1 cellular context compared by ENCODE assay signal in the genomic region with DNA sequence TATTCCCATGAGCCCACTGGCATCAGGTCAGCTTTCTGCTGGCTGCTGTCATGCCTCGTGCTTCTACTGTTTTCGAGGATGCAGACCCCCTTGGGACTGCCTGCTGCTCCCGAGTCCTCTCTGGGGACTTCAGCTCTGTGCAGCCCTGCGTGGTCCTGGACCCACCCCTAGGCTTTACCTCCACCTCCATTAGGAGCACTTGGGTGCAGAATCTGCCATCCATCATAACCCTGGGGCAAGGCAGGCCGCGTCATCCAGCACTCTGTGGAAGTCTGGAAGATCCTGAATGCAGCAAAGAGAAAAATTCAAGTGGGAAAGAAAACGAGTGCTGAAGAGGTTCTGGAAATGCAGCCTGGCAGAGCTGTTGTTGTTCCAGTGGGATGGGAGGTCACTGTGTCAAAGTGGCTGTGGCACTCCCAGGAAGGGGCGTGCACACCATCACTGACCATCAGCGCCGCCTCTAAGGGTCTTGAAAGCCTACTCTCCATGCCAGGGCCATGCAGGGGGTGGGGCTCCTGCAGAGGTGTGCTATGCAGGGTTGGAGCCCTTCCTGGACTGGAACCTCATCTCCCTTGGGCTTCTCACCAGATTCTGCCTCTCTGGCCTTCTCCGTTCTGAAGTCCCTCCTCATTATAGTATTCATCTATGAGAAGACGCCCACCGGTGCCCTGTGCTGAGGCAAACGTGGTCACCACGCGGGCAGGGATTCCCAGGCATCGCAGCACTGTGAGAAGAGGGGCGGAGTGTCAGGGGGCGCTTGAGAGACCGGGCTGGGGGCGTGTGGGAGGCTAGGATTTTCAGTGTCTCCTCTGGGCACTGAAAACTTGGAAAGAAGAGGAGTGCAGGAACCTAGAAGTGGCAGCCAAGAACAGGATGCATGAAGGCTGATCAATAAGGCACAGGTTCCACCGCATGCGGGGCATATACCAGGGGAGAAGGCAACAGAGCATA.
TF ChIP-seq lines count a peak whose summit lies in the region.

No MANE protein-coding gene starts in this region.

TF ChIP-seq in H1, 55 proteins besides CTCF, POLR2A, EP300 and RAD21:
- TF ChIP-seq, protein P1, sequence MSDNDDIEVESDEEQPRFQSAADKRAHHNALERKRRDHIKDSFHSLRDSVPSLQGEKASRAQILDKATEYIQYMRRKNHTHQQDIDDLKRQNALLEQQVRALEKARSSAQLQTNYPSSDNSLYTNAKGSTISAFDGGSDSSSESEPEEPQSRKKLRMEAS (IDR thresholded peaks at IDR 0.05), result no peak
- TF ChIP-seq, protein P2, sequence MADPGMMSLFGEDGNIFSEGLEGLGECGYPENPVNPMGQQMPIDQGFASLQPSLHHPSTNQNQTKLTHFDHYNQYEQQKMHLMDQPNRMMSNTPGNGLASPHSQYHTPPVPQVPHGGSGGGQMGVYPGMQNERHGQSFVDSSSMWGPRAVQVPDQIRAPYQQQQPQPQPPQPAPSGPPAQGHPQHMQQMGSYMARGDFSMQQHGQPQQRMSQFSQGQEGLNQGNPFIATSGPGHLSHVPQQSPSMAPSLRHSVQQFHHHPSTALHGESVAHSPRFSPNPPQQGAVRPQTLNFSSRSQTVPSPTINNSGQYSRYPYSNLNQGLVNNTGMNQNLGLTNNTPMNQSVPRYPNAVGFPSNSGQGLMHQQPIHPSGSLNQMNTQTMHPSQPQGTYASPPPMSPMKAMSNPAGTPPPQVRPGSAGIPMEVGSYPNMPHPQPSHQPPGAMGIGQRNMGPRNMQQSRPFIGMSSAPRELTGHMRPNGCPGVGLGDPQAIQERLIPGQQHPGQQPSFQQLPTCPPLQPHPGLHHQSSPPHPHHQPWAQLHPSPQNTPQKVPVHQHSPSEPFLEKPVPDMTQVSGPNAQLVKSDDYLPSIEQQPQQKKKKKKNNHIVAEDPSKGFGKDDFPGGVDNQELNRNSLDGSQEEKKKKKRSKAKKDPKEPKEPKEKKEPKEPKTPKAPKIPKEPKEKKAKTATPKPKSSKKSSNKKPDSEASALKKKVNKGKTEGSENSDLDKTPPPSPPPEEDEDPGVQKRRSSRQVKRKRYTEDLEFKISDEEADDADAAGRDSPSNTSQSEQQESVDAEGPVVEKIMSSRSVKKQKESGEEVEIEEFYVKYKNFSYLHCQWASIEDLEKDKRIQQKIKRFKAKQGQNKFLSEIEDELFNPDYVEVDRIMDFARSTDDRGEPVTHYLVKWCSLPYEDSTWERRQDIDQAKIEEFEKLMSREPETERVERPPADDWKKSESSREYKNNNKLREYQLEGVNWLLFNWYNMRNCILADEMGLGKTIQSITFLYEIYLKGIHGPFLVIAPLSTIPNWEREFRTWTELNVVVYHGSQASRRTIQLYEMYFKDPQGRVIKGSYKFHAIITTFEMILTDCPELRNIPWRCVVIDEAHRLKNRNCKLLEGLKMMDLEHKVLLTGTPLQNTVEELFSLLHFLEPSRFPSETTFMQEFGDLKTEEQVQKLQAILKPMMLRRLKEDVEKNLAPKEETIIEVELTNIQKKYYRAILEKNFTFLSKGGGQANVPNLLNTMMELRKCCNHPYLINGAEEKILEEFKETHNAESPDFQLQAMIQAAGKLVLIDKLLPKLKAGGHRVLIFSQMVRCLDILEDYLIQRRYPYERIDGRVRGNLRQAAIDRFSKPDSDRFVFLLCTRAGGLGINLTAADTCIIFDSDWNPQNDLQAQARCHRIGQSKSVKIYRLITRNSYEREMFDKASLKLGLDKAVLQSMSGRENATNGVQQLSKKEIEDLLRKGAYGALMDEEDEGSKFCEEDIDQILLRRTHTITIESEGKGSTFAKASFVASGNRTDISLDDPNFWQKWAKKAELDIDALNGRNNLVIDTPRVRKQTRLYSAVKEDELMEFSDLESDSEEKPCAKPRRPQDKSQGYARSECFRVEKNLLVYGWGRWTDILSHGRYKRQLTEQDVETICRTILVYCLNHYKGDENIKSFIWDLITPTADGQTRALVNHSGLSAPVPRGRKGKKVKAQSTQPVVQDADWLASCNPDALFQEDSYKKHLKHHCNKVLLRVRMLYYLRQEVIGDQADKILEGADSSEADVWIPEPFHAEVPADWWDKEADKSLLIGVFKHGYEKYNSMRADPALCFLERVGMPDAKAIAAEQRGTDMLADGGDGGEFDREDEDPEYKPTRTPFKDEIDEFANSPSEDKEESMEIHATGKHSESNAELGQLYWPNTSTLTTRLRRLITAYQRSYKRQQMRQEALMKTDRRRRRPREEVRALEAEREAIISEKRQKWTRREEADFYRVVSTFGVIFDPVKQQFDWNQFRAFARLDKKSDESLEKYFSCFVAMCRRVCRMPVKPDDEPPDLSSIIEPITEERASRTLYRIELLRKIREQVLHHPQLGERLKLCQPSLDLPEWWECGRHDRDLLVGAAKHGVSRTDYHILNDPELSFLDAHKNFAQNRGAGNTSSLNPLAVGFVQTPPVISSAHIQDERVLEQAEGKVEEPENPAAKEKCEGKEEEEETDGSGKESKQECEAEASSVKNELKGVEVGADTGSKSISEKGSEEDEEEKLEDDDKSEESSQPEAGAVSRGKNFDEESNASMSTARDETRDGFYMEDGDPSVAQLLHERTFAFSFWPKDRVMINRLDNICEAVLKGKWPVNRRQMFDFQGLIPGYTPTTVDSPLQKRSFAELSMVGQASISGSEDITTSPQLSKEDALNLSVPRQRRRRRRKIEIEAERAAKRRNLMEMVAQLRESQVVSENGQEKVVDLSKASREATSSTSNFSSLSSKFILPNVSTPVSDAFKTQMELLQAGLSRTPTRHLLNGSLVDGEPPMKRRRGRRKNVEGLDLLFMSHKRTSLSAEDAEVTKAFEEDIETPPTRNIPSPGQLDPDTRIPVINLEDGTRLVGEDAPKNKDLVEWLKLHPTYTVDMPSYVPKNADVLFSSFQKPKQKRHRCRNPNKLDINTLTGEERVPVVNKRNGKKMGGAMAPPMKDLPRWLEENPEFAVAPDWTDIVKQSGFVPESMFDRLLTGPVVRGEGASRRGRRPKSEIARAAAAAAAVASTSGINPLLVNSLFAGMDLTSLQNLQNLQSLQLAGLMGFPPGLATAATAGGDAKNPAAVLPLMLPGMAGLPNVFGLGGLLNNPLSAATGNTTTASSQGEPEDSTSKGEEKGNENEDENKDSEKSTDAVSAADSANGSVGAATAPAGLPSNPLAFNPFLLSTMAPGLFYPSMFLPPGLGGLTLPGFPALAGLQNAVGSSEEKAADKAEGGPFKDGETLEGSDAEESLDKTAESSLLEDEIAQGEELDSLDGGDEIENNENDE (IDR thresholded peaks at IDR 0.05; ENCODE audit: insufficient replicate concordance, low read length), result no peak
- TF ChIP-seq, protein P3, sequence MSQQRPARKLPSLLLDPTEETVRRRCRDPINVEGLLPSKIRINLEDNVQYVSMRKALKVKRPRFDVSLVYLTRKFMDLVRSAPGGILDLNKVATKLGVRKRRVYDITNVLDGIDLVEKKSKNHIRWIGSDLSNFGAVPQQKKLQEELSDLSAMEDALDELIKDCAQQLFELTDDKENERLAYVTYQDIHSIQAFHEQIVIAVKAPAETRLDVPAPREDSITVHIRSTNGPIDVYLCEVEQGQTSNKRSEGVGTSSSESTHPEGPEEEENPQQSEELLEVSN (IDR thresholded peaks at IDR 0.05), result no peak
- TF ChIP-seq CEBPB (IDR thresholded peaks at IDR 0.05; ENCODE audit: low read depth, low read length), result no peak
- TF ChIP-seq RNF2 (IDR thresholded peaks at IDR 0.05; ENCODE audit: borderline replicate concordance, low read depth, low read length, missing control alignments, poor library complexity, severe bottlenecking), result no peak
- no peak for TF ChIP-seq SIRT6 (IDR thresholded peaks at IDR 0.05; ENCODE audit: low read length)
- no peak for TF ChIP-seq NRF1 (IDR thresholded peaks at IDR 0.05; ENCODE audit: low read depth, low read length)
- TF ChIP-seq RBBP5 (IDR thresholded peaks at IDR 0.05; ENCODE audit: borderline replicate concordance, low read depth, low read length), result no peak
TF ChIP-seq in H1: peak in this region for 0.
